15 cellular contexts compared by ENCODE assay signal in the genomic region with DNA sequence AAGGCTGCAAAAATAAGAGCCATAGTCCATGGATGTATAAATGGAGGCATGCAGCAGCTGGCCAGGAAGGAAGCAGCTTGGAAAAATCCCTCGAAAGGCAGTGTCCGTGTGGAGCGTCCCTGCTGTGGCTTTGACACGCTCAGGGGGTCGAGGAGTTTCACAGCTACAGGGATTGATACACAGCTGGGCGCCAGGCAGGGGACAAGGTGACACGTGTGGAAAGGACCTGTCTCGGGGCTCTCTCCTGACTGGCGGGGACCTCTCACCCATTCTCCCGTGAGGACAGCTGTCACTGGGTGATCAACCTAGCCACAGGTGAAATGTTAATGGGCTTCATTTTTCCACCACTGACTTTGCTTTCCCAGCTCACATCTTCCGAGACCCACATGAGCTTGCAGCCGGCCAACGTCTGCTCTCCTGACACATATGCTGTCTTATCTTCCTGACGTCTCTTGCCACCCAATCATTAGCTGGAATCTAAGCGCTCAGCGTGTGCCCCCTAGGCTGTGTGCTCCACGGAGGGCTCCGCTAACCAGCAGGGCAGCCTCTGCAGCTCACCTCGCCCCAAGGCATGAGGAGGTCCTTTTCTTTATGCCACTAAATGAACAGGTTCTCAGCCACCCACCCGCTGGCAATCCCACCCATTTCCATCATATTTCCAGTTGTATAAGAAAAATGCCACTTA.
DNase-seq lines count a peak whose midpoint lies in the region; ATAC-seq and TF ChIP-seq lines count a peak whose summit lies in the region.
"Had no signal": no experiment of that assay in that cellular context is flagged by ENCODE, and none has a peak within 500 bp of the region (broad histone marks: within the 10 kb centered on the region; RNA-seq: fewer than 3 reads in every experiment).

No MANE protein-coding gene starts in this region.

- no peaks in the 10 kb centered on the region for H3K9me3 ChIP-seq in HEK293 (ENCODE audit: control insufficient read depth, insufficient read depth, low read depth, low read length)
- H3K9me3 ChIP-seq in psoas muscle, result no peaks in the 10 kb centered on the region
- H3K9me3 ChIP-seq: A549, BE2C had no signal

- no peaks in the 10 kb centered on the region for H3K36me3 Mint-ChIP-seq in glutamatergic neuron (ENCODE audit: unreplicated experiment)
- H3K36me3 Mint-ChIP-seq: CD4-positive, alpha-beta memory T cell had no signal

- H3K27me3 ChIP-seq in psoas muscle (ENCODE audit: insufficient read depth in 3 of 3, low read length in 2 of 3), result no peaks in the 10 kb centered on the region
- H3K27me3 ChIP-seq: BE2C had no signal

- TF ChIP-seq CTCF in HEK293 (tag by site-specific recombination; IDR thresholded peaks at IDR 0.05), result no peak
- TF ChIP-seq CTCF in RWPE1 (conservative IDR thresholded peaks at IDR 0.05; ENCODE audit: low read depth), result no peak
- no peak for TF ChIP-seq CTCF in glutamatergic neuron (IDR thresholded peaks at IDR 0.05; ENCODE audit: partially characterized antibody, unreplicated experiment)
- TF ChIP-seq CTCF in psoas muscle (IDR thresholded peaks at IDR 0.05), result no peak
- TF ChIP-seq CTCF in omental fat pad (IDR thresholded peaks at IDR 0.05), result no peak

- H3K4me3 Mint-ChIP-seq in glutamatergic neuron (ENCODE audit: unreplicated experiment), result no peak overlapping the region
- H3K4me3 Mint-ChIP-seq: CD4-positive, alpha-beta memory T cell; GM23338; H9 had no signal

- CTCF ChIA-PET in HEK293 (lab: Yijun Ruan, JAX), result no interaction called here
- CTCF ChIA-PET in RWPE1 (lab: Yijun Ruan, JAX), result interaction anchor here (0.6 kb wide), 1 partner anchor 306 kb away, joined by 3 read pairs; no protein-coding TSS in a partner anchor

- POLR2A ChIA-PET in HEK293 (lab: Yijun Ruan, JAX), result interaction anchor here (0.7 to 1.1 kb wide), 2 partner anchors 22 to 961 kb away, joined by 6 to 8 read pairs; partner anchors contain the start of gene GRPEL1
- POLR2A ChIA-PET in RWPE1 (lab: Yijun Ruan, JAX; ENCODE audit: low non-redundant PET), result no interaction called here

- H3K27me3 Mint-ChIP-seq in glutamatergic neuron (ENCODE audit: unreplicated experiment), result peaks cover 6% of the 10 kb centered on the region
- H3K27me3 Mint-ChIP-seq: CD4-positive, alpha-beta memory T cell had no signal

- no peak for DNase-seq in RWPE1 (ENCODE audit: low spot score)
- DNase-seq in glutamatergic neuron, result no peak
- no peak for DNase-seq in psoas muscle
- no peak for DNase-seq in omental fat pad (ENCODE audit: low spot score)
- no peak for DNase-seq in left lobe of liver (ENCODE audit: low spot score)
- DNase-seq in ureter (ENCODE audit: low spot score), result no peak
- DNase-seq: BE2C; CD4-positive, alpha-beta memory T cell; DMS79; H9 had no signal

- ATAC-seq in psoas muscle (no peak), omental fat pad (ENCODE audit: low FRiP score) (no peak), left lobe of liver (no peak)
- ATAC-seq: A549, GM23338, K562 had no signal

- H3K36me3 ChIP-seq in HEK293 (ENCODE audit: control insufficient read depth in 2 of 2, insufficient read depth in 1 of 2, low read length in 2 of 2) (no peaks in the 10 kb centered on the region), psoas muscle (ENCODE audit: insufficient read depth in 1 of 2, low read depth in 1 of 2) (peaks cover 2 to 100% of the 10 kb centered on the region in 2 donors)
- H3K36me3 ChIP-seq: BE2C had no signal

- H3K9me3 Mint-ChIP-seq in glutamatergic neuron (ENCODE audit: unreplicated experiment), result peaks cover 6% of the 10 kb centered on the region
- H3K9me3 Mint-ChIP-seq: CD4-positive, alpha-beta memory T cell; GM23338; H9 had no signal

- peak overlapping the region; percentile 33 for H3K27ac Mint-ChIP-seq in glutamatergic neuron (ENCODE audit: unreplicated experiment)
- H3K27ac Mint-ChIP-seq: GM23338, H9 had no signal

- H3K4me1 ChIP-seq in HEK293 (ENCODE audit: control insufficient read depth, insufficient read depth, low read length) (no peaks in the 10 kb centered on the region), psoas muscle (peaks cover 9% of the 10 kb centered on the region)
- H3K4me1 ChIP-seq: BE2C had no signal

- H3K4me3 ChIP-seq in HEK293 (ENCODE audit: low read depth, low read length) (no peak overlapping the region), psoas muscle (no peak overlapping the region)
- H3K4me3 ChIP-seq: A549, GM23338, K562 had no signal

- 79 to 90% (median 87%) methylated on average over 20 of the region's 20 CpGs for WGBS in psoas muscle, 3 donors

- H3K27ac ChIP-seq in HEK293 (ENCODE audit: extremely low read depth, low read depth, low read length), result no peak overlapping the region
- peak overlapping the region; percentile 93 for H3K27ac ChIP-seq in RWPE1
- H3K27ac ChIP-seq in psoas muscle, result peak overlapping the region; percentile 71
- H3K27ac ChIP-seq: A549, C4-2B had no signal

- peaks cover 15% of the 10 kb centered on the region for H3K4me1 Mint-ChIP-seq in glutamatergic neuron (ENCODE audit: low read depth, unreplicated experiment)
- H3K4me1 Mint-ChIP-seq: CD4-positive, alpha-beta memory T cell had no signal

- intact Hi-C loops in psoas muscle (cut with DNase I), result no loop called here

TF ChIP-seq in HEK293, 187 proteins besides CTCF, POLR2A, EP300 and RAD21:
- TF ChIP-seq ZNF426 (tag by site-specific recombination; IDR thresholded peaks at IDR 0.05) (no peak), ZIC2 (tag by site-specific recombination; IDR thresholded peaks at IDR 0.05) (peak; percentile 31; the same call in 1 of the 2 replicates), SP3 (tag by site-specific recombination; IDR thresholded peaks at IDR 0.05) (no peak), ZBTB11 (tag by site-specific recombination; conservative IDR thresholded peaks at IDR 0.05; ENCODE audit: low read depth) (no peak), ZXDB (tag by site-specific recombination; IDR thresholded peaks at IDR 0.05) (no peak), ZNF274 (IDR thresholded peaks at IDR 0.05; ENCODE audit: low read length) (no peak), ZNF274 (tag by site-specific recombination; IDR thresholded peaks at IDR 0.05; ENCODE audit: borderline replicate concordance) (no peak), SP7 (tag by site-specific recombination; IDR thresholded peaks at IDR 0.05) (no peak)
